Comparison of ENCODE assay signal across 8 cellular contexts in the genomic region with DNA sequence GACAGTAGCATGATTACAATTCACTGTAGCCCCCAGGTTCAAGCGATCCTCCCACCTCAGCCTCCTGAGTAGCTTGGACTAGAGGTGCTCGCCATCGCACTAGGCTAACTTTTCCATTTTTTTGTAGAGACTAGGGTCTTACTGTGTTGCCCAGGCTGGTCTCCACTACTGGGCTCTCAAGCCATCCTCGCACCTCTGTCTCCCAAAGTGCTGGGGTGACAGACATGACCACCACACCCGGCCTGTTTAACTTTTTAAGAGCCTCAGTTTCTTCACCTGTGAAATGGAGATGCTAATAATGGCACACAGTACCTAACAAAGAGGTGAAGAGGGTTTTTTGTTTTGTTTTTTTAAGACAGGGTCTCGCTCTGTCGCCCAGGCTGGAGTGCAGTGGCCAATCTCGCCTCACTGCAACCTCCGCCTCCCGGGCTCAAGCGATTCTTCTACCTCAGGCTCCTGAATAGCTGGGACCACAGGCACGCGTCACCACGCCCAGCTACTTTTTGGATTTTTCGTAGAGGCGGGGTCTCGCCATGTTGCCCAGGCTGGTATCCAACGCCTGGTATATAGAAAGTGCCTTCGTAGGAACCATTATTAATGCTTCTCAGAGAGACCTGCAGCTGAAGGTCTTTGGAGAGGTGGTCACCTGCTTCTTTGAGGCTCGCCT. TPM values are rescaled to one million over a fixed set of nuclear protein-coding genes. Genes with fewer than 3 reads are reported as not detected.
DNase-seq lines count a peak whose midpoint lies in the region; ATAC-seq and TF ChIP-seq lines count a peak whose summit lies in the region.

No MANE protein-coding gene starts in this region.

- no peak for ATAC-seq in stimulated activated naive CD8-positive, alpha-beta T cell treated with anti-CD3 and anti-CD28 coated beads, Interleukin-15, Interleukin-2, amounts not matched to agents 100 U/mL and 50 U/mL, for 24 hours
- ATAC-seq in body of pancreas (no peak), aorta (ENCODE audit: low FRiP score) (no peak)

- H4K8ac ChIP-seq in mesendoderm (ENCODE audit: low read depth, low read length), result no peak overlapping the region

- H3K9ac ChIP-seq in mesendoderm (ENCODE audit: low read length), result peak overlapping the region; percentile 85

- peak overlapping the region; percentile 96 to 100 (median 98) for H3K27ac ChIP-seq in body of pancreas
- H3K27ac ChIP-seq in mesendoderm (ENCODE audit: low read depth, low read length), result no peak overlapping the region
- peak overlapping the region in 1 of 2 donors; percentile 95 for H3K27ac ChIP-seq in aorta (ENCODE audit: low read depth in 1 of 2, low read length in 2 of 2)

- TF ChIP-seq POLR2A in body of pancreas (IDR thresholded peaks at IDR 0.05), result no peak

- no peaks in the 10 kb centered on the region for H3K79me1 ChIP-seq in mesendoderm (ENCODE audit: low read length)

- H3K9me3 ChIP-seq in body of pancreas (no peaks in the 10 kb centered on the region), aorta (ENCODE audit: control insufficient read depth, low read length) (no peaks in the 10 kb centered on the region)

- no peak overlapping the region for H3K18ac ChIP-seq in mesendoderm (ENCODE audit: low read length)

- peaks cover 3% of the 10 kb centered on the region for H3K36me3 Mint-ChIP-seq in stimulated activated naive CD8-positive, alpha-beta T cell treated with anti-CD3 and anti-CD28 coated beads, Interleukin-15, Interleukin-2, amounts not matched to agents 100 ng/mL and 50 ng/mL, for 24 hours (ENCODE audit: low read depth)

- peaks cover 15% of the 10 kb centered on the region for H3K4me1 ChIP-seq in body of pancreas
- H3K4me1 ChIP-seq in mesendoderm (ENCODE audit: control insufficient read depth, low read depth, low read length), result peaks cover 4% of the 10 kb centered on the region
- H3K4me1 ChIP-seq in aorta (ENCODE audit: control insufficient read depth in 1 of 2, insufficient read depth in 2 of 2, low read length in 2 of 2), result no peaks in the 10 kb centered on the region

- H3K79me2 ChIP-seq in mesendoderm (ENCODE audit: control insufficient read depth, insufficient read depth, low read length), result no peaks in the 10 kb centered on the region

- peak overlapping the region; percentile 95 for H3K4me3 Mint-ChIP-seq in stimulated activated naive CD8-positive, alpha-beta T cell treated with anti-CD3 and anti-CD28 coated beads, Interleukin-15, Interleukin-2, amounts not matched to agents 100 ng/mL and 50 ng/mL, for 24 hours

- H3K27me3 ChIP-seq in body of pancreas, result no peaks in the 10 kb centered on the region
- H3K27me3 ChIP-seq in mesendoderm (ENCODE audit: insufficient read depth, low read length, poor library complexity), result no peaks in the 10 kb centered on the region
- no peaks in the 10 kb centered on the region for H3K27me3 ChIP-seq in aorta (ENCODE audit: control insufficient read depth in 1 of 2, insufficient read depth in 2 of 2, low read length in 1 of 2)

- H3K56ac ChIP-seq in mesendoderm (ENCODE audit: low read length), result peak overlapping the region; percentile 98

- no peak overlapping the region for H2BK15ac ChIP-seq in mesendoderm (replicated peaks; ENCODE audit: low read depth)

- H3K27ac Mint-ChIP-seq in stimulated activated naive CD8-positive, alpha-beta T cell treated with anti-CD3 and anti-CD28 coated beads, Interleukin-15, Interleukin-2, amounts not matched to agents 100 ng/mL and 50 ng/mL, for 24 hours, result peak overlapping the region; percentile 99

- peaks cover 48% of the 10 kb centered on the region for H3K4me1 Mint-ChIP-seq in stimulated activated naive CD8-positive, alpha-beta T cell treated with anti-CD3 and anti-CD28 coated beads, Interleukin-15, Interleukin-2, amounts not matched to agents 100 ng/mL and 50 ng/mL, for 24 hours (ENCODE audit: low read depth)

- no peaks in the 10 kb centered on the region for H3K9me3 Mint-ChIP-seq in stimulated activated naive CD8-positive, alpha-beta T cell treated with anti-CD3 and anti-CD28 coated beads, Interleukin-15, Interleukin-2, amounts not matched to agents 100 ng/mL and 50 ng/mL, for 24 hours

- no peaks in the 10 kb centered on the region for H3K27me3 Mint-ChIP-seq in stimulated activated naive CD8-positive, alpha-beta T cell treated with anti-CD3 and anti-CD28 coated beads, Interleukin-15, Interleukin-2, amounts not matched to agents 100 ng/mL and 50 ng/mL, for 24 hours

- H2AK5ac ChIP-seq in mesendoderm (ENCODE audit: low read length), result no peak overlapping the region

- TF ChIP-seq CTCF in body of pancreas (IDR thresholded peaks at IDR 0.05), result no peak
- no peak for TF ChIP-seq CTCF in GM10266 (IDR thresholded peaks at IDR 0.05; ENCODE audit: control insufficient read depth, insufficient read depth, low read depth, missing control alignments)

- peak overlapping the region; percentile 30 to 48 for H3K4me3 ChIP-seq in body of pancreas
- H3K4me3 ChIP-seq in mesendoderm (ENCODE audit: low read length), result peak overlapping the region; percentile 60
- peak overlapping the region; percentile 42 to 51 for H3K4me3 ChIP-seq in aorta (ENCODE audit: low read length in 2 of 2)

- H3K4ac ChIP-seq in mesendoderm (ENCODE audit: low read depth, low read length), result no peak overlapping the region

- no peak overlapping the region for H2BK5ac ChIP-seq in mesendoderm (ENCODE audit: low read length)

- DNase-seq in stimulated activated naive CD8-positive, alpha-beta T cell treated with anti-CD3 and anti-CD28 coated beads, Interleukin-15, Interleukin-2, amounts not matched to agents 100 U/mL and 50 U/mL, for 24 hours, result no peak
- DNase-seq in body of pancreas, result peak in 1 of 4 donors; percentile 28
- DNase-seq in mesendoderm, result no peak
- DNase-seq in aorta, result no peak
- DNase-seq in COR-L47 (lab: John Stamatoyannopoulos, UW), result no peak
- DNase-seq in GM10266 (ENCODE audit: extremely low spot score), result no peak
- no peak for DNase-seq in NCI-H2196 treated with DMSO at 0.1 percent for 48 hours (lab: John Stamatoyannopoulos, UW; ENCODE audit: unreplicated experiment)

- intact Hi-C loops in body of pancreas (cut with DNase I) (no loop called here), aorta (cut with DNase I) (loop anchor here in 1 of 2 donors (1.0 to 5.0 kb wide), 3 partner anchors 66 to 379 kb away; partner anchors contain the start of genes UBE2Q1 and ZBTB7B)

- no peak overlapping the region for H2BK120ac ChIP-seq in mesendoderm (ENCODE audit: low read depth, low read length)

- H4K5ac ChIP-seq in mesendoderm (ENCODE audit: low read length), result no peak overlapping the region

- peak overlapping the region; percentile 68 for H3K4me2 ChIP-seq in mesendoderm (ENCODE audit: low read length)

- 43 to 44% methylated on average over 20 of the region's 20 CpGs for WGBS in body of pancreas, 2 donors
- no CpG with 5 or more reads among the region's 20 CpGs for WGBS in mesendoderm (ENCODE audit: extremely low coverage, insufficient coverage, low lambda C conversion rate)
- WGBS in aorta, 2 donors, result 29 to 38% methylated on average over 20 of the region's 20 CpGs

- H3K23ac ChIP-seq in mesendoderm (ENCODE audit: low read length), result no peak overlapping the region

- H3K36me3 ChIP-seq in body of pancreas (replicated peaks in 1 of 2; ENCODE audit: insufficient read depth in 1 of 2, low read depth in 2 of 2), result no peaks in the 10 kb centered on the region
- no peaks in the 10 kb centered on the region for H3K36me3 ChIP-seq in mesendoderm (ENCODE audit: control insufficient read depth, insufficient read depth, low read length)
- peaks cover 0 to 1% of the 10 kb centered on the region in 2 donors for H3K36me3 ChIP-seq in aorta (ENCODE audit: control insufficient read depth in 1 of 2, insufficient read depth in 2 of 2, low read length in 1 of 2)

RNA-seq across cellular contexts. Expression of gene PMVK, which starts 0.6 kb away (rescaled TPM):
- 10 to 100 TPM in 1 of 2 donors, 1 to 10 TPM in 1; 7.0 to 18.5 TPM for total RNA-seq in body of pancreas
- 17.9 TPM for polyA plus RNA-seq in mesendoderm (2013, experiment 1 of 2)
- polyA plus RNA-seq in mesendoderm (2013, experiment 2 of 2), result 17.8 TPM
- total RNA-seq in aorta, result 10 to 100 TPM; 21.9 to 27.3 TPM
- 10 to 100 TPM; 40.4 to 52.7 TPM for polyA plus RNA-seq in aorta

RNA-seq across cellular contexts. Expression of gene PBXIP1, which starts 20.0 kb away (rescaled TPM):
- 10 to 100 TPM; 26.0 to 60.7 TPM for total RNA-seq in body of pancreas
- 6.7 TPM for polyA plus RNA-seq in mesendoderm (2013, experiment 1 of 2)
- 6.1 TPM for polyA plus RNA-seq in mesendoderm (2013, experiment 2 of 2)
- 100 to 1,000 TPM; 106 to 119 TPM for total RNA-seq in aorta
- polyA plus RNA-seq in aorta, result 100 to 1,000 TPM in 1 of 2 donors, 10 to 100 TPM in 1; 95.3 to 169 TPM

RNA-seq across cellular contexts. Expression of gene PYGO2, which starts 25.7 kb away (rescaled TPM):
- 10 to 100 TPM; 10.9 to 15.2 TPM for total RNA-seq in body of pancreas
- 20.1 TPM for polyA plus RNA-seq in mesendoderm (2013, experiment 1 of 2)
- polyA plus RNA-seq in mesendoderm (2013, experiment 2 of 2), result 18.8 TPM
- 10 to 100 TPM; 17.3 to 23.6 TPM for total RNA-seq in aorta
- 10 to 100 TPM; 11.6 to 16.6 TPM for polyA plus RNA-seq in aorta

RNA-seq across cellular contexts. Expression of gene SHC1, which starts 34.7 kb away (rescaled TPM):
- total RNA-seq in body of pancreas (10 to 100 TPM; 38.1 to 45.5 TPM), aorta (100 to 1,000 TPM; 165 to 182 TPM)
- polyA plus RNA-seq in mesendoderm (2013, experiment 1 of 2), result 191 TPM
- 190 TPM for polyA plus RNA-seq in mesendoderm (2013, experiment 2 of 2)
- 100 to 1,000 TPM in 1 of 2 donors, 10 to 100 TPM in 1; 39.1 to 179 TPM for polyA plus RNA-seq in aorta

RNA-seq across cellular contexts. Expression of gene CKS1B, which starts 38.6 kb away (rescaled TPM):
- total RNA-seq in body of pancreas, result 10 to 100 TPM; 15.6 to 29.0 TPM
- polyA plus RNA-seq in mesendoderm (2013, experiment 1 of 2), result 618 TPM
- polyA plus RNA-seq in mesendoderm (2013, experiment 2 of 2), result 617 TPM
- total RNA-seq in aorta, result 10 to 100 TPM; 19.3 to 25.5 TPM
- polyA plus RNA-seq in aorta, result 10 to 100 TPM; 38.9 to 58.9 TPM
